In genomic region chr2:85008252-85008651, GRCh38 we compare ENCODE assay signal across 20 cellular contexts. TPM values are rescaled to one million over a fixed set of nuclear protein-coding genes. Genes with fewer than 3 reads are reported as not detected.
DNase-seq lines count a peak whose midpoint lies in the region; ATAC-seq and TF ChIP-seq lines count a peak whose summit lies in the region.
"Had no signal": no experiment of that assay in that cellular context is flagged by ENCODE, and none has a peak within 500 bp of the region (broad histone marks: within the 10 kb centered on the region; RNA-seq: fewer than 3 reads in every experiment).

No MANE protein-coding gene starts in this region.

- peaks cover 16% of the 10 kb centered on the region for H3K9me3 Mint-ChIP-seq in activated naive CD4-positive, alpha-beta T cell treated with anti-CD3 and anti-CD28 coated beads for 36 hours
- H3K9me3 Mint-ChIP-seq in stimulated activated effector memory CD8-positive, alpha-beta T cell treated with anti-CD3 and anti-CD28 coated beads, Interleukin-12 subunit alpha, Interleukin-12 subunit beta, amount 100 ng/mL, for 72 hours, result no peaks in the 10 kb centered on the region
- H3K9me3 Mint-ChIP-seq: CD8-positive, alpha-beta T cell had no signal

- no peak for DNase-seq in activated naive CD4-positive, alpha-beta T cell treated with anti-CD3 and anti-CD28 coated beads for 36 hours
- no peak for DNase-seq in activated naive CD4-positive, alpha-beta T cell treated with anti-CD3 and anti-CD28 coated beads, Interleukin-2, amount 50 U/mL, for 16 hours
- DNase-seq in epithelial cell of prostate (ENCODE audit: low read depth, low spot score) (no peak), upper lobe of right lung (no peak), heart right ventricle (no peak)
- no peak for DNase-seq in stimulated activated effector memory CD8-positive, alpha-beta T cell treated with anti-CD3 and anti-CD28 coated beads, Interleukin-12 subunit alpha, Interleukin-12 subunit beta, amount 100 ng/mL, for 72 hours (ENCODE audit: low spot score in 2 of 2)
- DNase-seq: CD8-positive, alpha-beta T cell; DMS53; IMR-90; NCI-H1417 treated with DMSO at 0.1 percent for 48 hours; NCI-H187 treated with DMSO at 0.1 percent for 48 hours; NCI-H345; NCI-H526; PC-9 had no signal

- H3K27me3 ChIP-seq in OCI-LY3 (ENCODE audit: low read depth, low read length), result no peaks in the 10 kb centered on the region
- no peaks in the 10 kb centered on the region for H3K27me3 ChIP-seq in upper lobe of right lung
- H3K27me3 ChIP-seq in heart right ventricle, result no peaks in the 10 kb centered on the region
- H3K27me3 ChIP-seq: BLaER1, SJSA1 had no signal

- H4K20me1 ChIP-seq in OCI-LY3 (ENCODE audit: insufficient read depth, low read length), result peaks cover 63% of the 10 kb centered on the region

- H3K36me3 ChIP-seq in OCI-LY3 (replicated peaks; ENCODE audit: low read depth, low read length) (peaks cover 25% of the 10 kb centered on the region), upper lobe of right lung (peaks cover 8% of the 10 kb centered on the region), heart right ventricle (peaks cover 0 to 18% (median 6%) of the 10 kb centered on the region in 9 donors)

- H3K36me3 Mint-ChIP-seq in activated naive CD4-positive, alpha-beta T cell treated with anti-CD3 and anti-CD28 coated beads for 36 hours (ENCODE audit: low read depth), result peaks cover 43% of the 10 kb centered on the region
- H3K36me3 Mint-ChIP-seq in stimulated activated effector memory CD8-positive, alpha-beta T cell treated with anti-CD3 and anti-CD28 coated beads, Interleukin-12 subunit alpha, Interleukin-12 subunit beta, amount 100 ng/mL, for 72 hours, result peaks cover 68% of the 10 kb centered on the region

- H3K4me2 ChIP-seq in OCI-LY3 (ENCODE audit: low read length), result peak overlapping the region; percentile 15; the same call in 1 of the 2 replicates
- H3K4me2 ChIP-seq: A549, BLaER1, PC-9 had no signal

- H3K9me3 ChIP-seq in OCI-LY3 (ENCODE audit: insufficient read depth, low read length) (no peaks in the 10 kb centered on the region), upper lobe of right lung (no peaks in the 10 kb centered on the region), heart right ventricle (no peaks in the 10 kb centered on the region)
- H3K9me3 ChIP-seq: A549, HAP-1, SJSA1 had no signal

- H3K4me1 ChIP-seq in OCI-LY3 (ENCODE audit: low read length), result peaks cover 52% of the 10 kb centered on the region
- peaks cover 22% of the 10 kb centered on the region for H3K4me1 ChIP-seq in upper lobe of right lung
- H3K4me1 ChIP-seq in heart right ventricle, result peaks cover 0 to 70% (median 31%) of the 10 kb centered on the region in 9 donors
- H3K4me1 ChIP-seq: HAP-1 had no signal

- H3K4me3 ChIP-seq in OCI-LY3 (ENCODE audit: low read length) (no peak overlapping the region), upper lobe of right lung (no peak overlapping the region), heart right ventricle (no peak overlapping the region)
- H3K4me3 ChIP-seq: A549, BLaER1, HAP-1, PC-9, SJSA1 had no signal

- CTCF ChIA-PET in activated naive CD4-positive, alpha-beta T cell treated with anti-CD3 and anti-CD28 coated beads for 36 hours (lab: Charles Lee), result no interaction called here

- no peak overlapping the region for H3K9ac ChIP-seq in OCI-LY3 (ENCODE audit: low read length)
- H3K9ac ChIP-seq: BLaER1 had no signal

- H2AFZ ChIP-seq in OCI-LY3 (ENCODE audit: low read depth, low read length), result no peak overlapping the region
- H2AFZ ChIP-seq: PC-9 had no signal

- H3K27ac ChIP-seq in OCI-LY3 (ENCODE audit: low read length) (peak overlapping the region; percentile 56; the same call in 1 of the 2 replicates), epithelial cell of prostate (peak overlapping the region; percentile 22), upper lobe of right lung (no peak overlapping the region), heart right ventricle (peak overlapping the region in 1 of 10 donors; percentile 21)
- H3K27ac ChIP-seq: A549, BLaER1, PC-9, SJSA1 had no signal

- intact Hi-C loops in activated naive CD4-positive, alpha-beta T cell treated with anti-CD3 and anti-CD28 coated beads for 36 hours (cut with micrococcal nuclease), result loop anchor here (1.0 kb wide), 1 partner anchor 9 kb away; no protein-coding TSS in a partner anchor
- intact Hi-C loops in upper lobe of right lung (cut with DNase I) (no loop called here), heart right ventricle (cut with DNase I) (loop anchor here in 1 of 10 donors (5.0 kb wide), 1 partner anchor 36 kb away; the partner anchor contains the start of gene KCMF1)

- 94 to 98% methylated on average over 2 of the region's 2 CpGs for WGBS in heart right ventricle, 2 donors

- no peak for ATAC-seq in stimulated activated effector memory CD8-positive, alpha-beta T cell treated with anti-CD3 and anti-CD28 coated beads, Interleukin-12 subunit alpha, Interleukin-12 subunit beta, amount 100 ng/mL, for 72 hours
- ATAC-seq in HG02973 (IDR thresholded peaks at IDR 0.05; ENCODE audit: unreplicated experiment), result no peak
- no peak for ATAC-seq in upper lobe of right lung
- no peak for ATAC-seq in heart right ventricle
- ATAC-seq: CD8-positive, alpha-beta T cell had no signal

- no peak for TF ChIP-seq CTCF in OCI-LY3 (IDR thresholded peaks at IDR 0.05; ENCODE audit: low read depth, low read length)
- no peak for TF ChIP-seq CTCF in upper lobe of right lung (IDR thresholded peaks at IDR 0.05)
- TF ChIP-seq CTCF in heart right ventricle (IDR thresholded peaks at IDR 0.05), result no peak

- H3K4me1 Mint-ChIP-seq in activated naive CD4-positive, alpha-beta T cell treated with anti-CD3 and anti-CD28 coated beads for 36 hours (ENCODE audit: low read depth), result peaks cover 73% of the 10 kb centered on the region
- H3K4me1 Mint-ChIP-seq in stimulated activated effector memory CD8-positive, alpha-beta T cell treated with anti-CD3 and anti-CD28 coated beads, Interleukin-12 subunit alpha, Interleukin-12 subunit beta, amount 100 ng/mL, for 72 hours, result peaks cover 65% of the 10 kb centered on the region

- H3K27ac Mint-ChIP-seq in activated naive CD4-positive, alpha-beta T cell treated with anti-CD3 and anti-CD28 coated beads for 36 hours, result peak overlapping the region; percentile 89
- peak overlapping the region; percentile 61 for H3K27ac Mint-ChIP-seq in stimulated activated effector memory CD8-positive, alpha-beta T cell treated with anti-CD3 and anti-CD28 coated beads, Interleukin-12 subunit alpha, Interleukin-12 subunit beta, amount 100 ng/mL, for 72 hours

- H3K4me3 Mint-ChIP-seq in activated naive CD4-positive, alpha-beta T cell treated with anti-CD3 and anti-CD28 coated beads for 36 hours, result no peak overlapping the region
- H3K4me3 Mint-ChIP-seq in stimulated activated effector memory CD8-positive, alpha-beta T cell treated with anti-CD3 and anti-CD28 coated beads, Interleukin-12 subunit alpha, Interleukin-12 subunit beta, amount 100 ng/mL, for 72 hours, result no peak overlapping the region
- H3K4me3 Mint-ChIP-seq: CD8-positive, alpha-beta T cell had no signal

- peaks cover 98% of the 10 kb centered on the region for H3K79me2 ChIP-seq in OCI-LY3 (ENCODE audit: low read length)

- H3K27me3 Mint-ChIP-seq in activated naive CD4-positive, alpha-beta T cell treated with anti-CD3 and anti-CD28 coated beads for 36 hours (ENCODE audit: low read depth), result no peaks in the 10 kb centered on the region

RNA-seq across cellular contexts. Expression of gene KCMF1, which starts 37.3 kb away (rescaled TPM):
- 100 to 1,000 TPM; 105 to 109 TPM for total RNA-seq in activated naive CD4-positive, alpha-beta T cell treated with anti-CD3 and anti-CD28 coated beads for 36 hours
- total RNA-seq in upper lobe of right lung, result 72.9 TPM
- total RNA-seq in heart right ventricle, result 10 to 100 TPM; 69.0 to 89.5 (median 81.0) TPM
- 10 to 100 TPM in 1 of 2 donors, 1 to 10 TPM in 1; 6.9 to 39.4 TPM for polyA plus RNA-seq in heart right ventricle
